1 cellular context compared by ENCODE assay signal in the genomic region with DNA sequence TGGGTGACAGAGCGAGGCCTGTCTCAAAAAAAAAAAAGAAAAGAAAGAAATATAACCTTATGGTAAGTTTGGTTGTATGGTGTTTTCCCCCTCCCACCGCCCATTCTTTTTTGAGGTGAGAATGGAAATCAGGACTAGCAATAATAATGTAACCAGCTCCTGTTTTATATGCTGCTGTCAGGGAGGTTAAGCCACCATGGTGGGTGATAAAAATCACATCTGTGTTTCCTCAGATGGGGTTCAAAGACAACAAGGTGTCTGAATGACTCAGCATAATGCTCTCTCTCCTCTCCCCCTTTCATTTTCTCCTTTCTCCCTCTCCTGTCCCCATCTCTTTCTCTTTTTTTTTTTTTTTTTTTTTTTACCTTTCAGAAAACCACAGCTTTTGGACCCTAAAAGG.
TF ChIP-seq lines count a peak whose summit lies in the region.

No MANE protein-coding gene starts in this region.

TF ChIP-seq in GM23338, 12 proteins besides CTCF, POLR2A, EP300 and RAD21:
- TF ChIP-seq ZNF331 (CRISPR knock-in tag; IDR thresholded peaks at IDR 0.05; ENCODE audit: low read depth): no peak
- no peak for TF ChIP-seq CREB1 (CRISPR knock-in tag; IDR thresholded peaks at IDR 0.05; ENCODE audit: low read depth)
- no peak for TF ChIP-seq ZNF114 (CRISPR knock-in tag; IDR thresholded peaks at IDR 0.05)
- no peak for TF ChIP-seq NANOG (IDR thresholded peaks at IDR 0.05; ENCODE audit: borderline replicate concordance)
- no peak for TF ChIP-seq EZH2phosphoT487 (IDR thresholded peaks at IDR 0.05; ENCODE audit: unreplicated experiment)
